Comparison of ENCODE assay signal across 21 cellular contexts in the genomic region with DNA sequence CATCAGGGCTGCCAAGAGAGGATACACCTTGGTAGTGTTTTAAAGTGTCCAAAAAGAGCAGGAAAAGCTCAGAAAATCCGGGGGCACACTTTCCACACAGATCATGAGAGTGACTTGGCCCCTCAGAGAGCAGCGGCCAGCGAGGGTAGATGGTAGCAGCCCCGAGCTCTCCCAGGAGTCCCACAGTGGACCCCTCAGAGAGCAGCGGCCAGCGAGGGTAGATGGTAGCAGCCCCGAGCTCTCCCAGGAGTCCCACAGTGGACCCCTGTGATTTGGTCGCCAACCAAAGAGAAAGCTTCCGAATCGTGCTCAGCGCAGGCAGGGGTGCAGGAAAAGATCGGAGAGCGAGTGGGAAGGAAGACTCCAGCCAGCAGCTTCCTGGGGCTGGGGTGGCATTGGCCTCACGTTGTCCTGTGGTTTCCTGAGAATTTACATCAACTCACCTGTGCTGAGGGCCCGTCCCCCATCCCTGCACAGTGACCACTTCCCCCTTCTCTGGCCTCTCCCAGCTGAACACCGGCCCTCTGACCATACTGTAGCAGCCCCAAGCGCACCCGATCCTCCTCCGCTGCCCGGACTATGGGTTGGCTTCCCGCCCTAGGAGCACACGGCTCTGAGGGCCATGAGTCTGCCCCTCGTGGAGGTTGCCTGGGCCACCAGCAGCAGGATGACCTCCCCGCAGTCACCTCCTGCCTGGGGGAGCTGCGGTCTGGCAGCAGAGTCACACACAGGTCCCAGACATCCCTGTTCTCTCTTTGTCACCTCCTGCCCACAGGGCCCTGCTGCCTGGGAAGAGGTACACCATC. TPM values are rescaled to one million over a fixed set of nuclear protein-coding genes. Genes with fewer than 3 reads are reported as not detected.
DNase-seq lines count a peak whose midpoint lies in the region; ATAC-seq and TF ChIP-seq lines count a peak whose summit lies in the region.
"Had no signal": no experiment of that assay in that cellular context is flagged by ENCODE, and none has a peak within 500 bp of the region (broad histone marks: within the 10 kb centered on the region; RNA-seq: fewer than 3 reads in every experiment).

No MANE protein-coding gene starts in this region.

- H3K79me2 ChIP-seq in osteoblast (ENCODE audit: insufficient read depth, low read length) (no peaks in the 10 kb centered on the region), GM23338 (replicated peaks; ENCODE audit: insufficient read depth) (no peaks in the 10 kb centered on the region)

- H3K9me3 ChIP-seq in esophagus muscularis mucosa (no peaks in the 10 kb centered on the region), osteoblast (ENCODE audit: low read depth, low read length) (no peaks in the 10 kb centered on the region)
- H3K9me3 ChIP-seq: A549, BLaER1 had no signal

- H3F3A ChIP-seq in GM23338 (replicated peaks; ENCODE audit: low read depth) = no peaks in the 10 kb centered on the region

- H3K4me1 Mint-ChIP-seq in type B pancreatic cell (ENCODE audit: unreplicated experiment) (peaks cover 7% of the 10 kb centered on the region), GM23338 (peaks cover 4% of the 10 kb centered on the region)

- H3K27ac ChIP-seq in esophagus muscularis mucosa (replicated peaks in 1 of 4) (no peak overlapping the region), osteoblast (ENCODE audit: low read depth, low read length) (no peak overlapping the region), GM23338 (ENCODE audit: low read depth) (no peak overlapping the region)
- H3K27ac ChIP-seq: A549, BLaER1, HL-60 had no signal

- H3K27ac Mint-ChIP-seq in type B pancreatic cell (no peak overlapping the region), GM23338 (no peak overlapping the region)
- H3K27ac Mint-ChIP-seq: CD8-positive, alpha-beta T cell; HFFc6 had no signal

- ATAC-seq in Right ventricle myocardium inferior (no peak), left cardiac atrium (no peak), HG03521 (IDR thresholded peaks at IDR 0.05; ENCODE audit: unreplicated experiment) (no peak), GM23338 (no peak)
- ATAC-seq: A549; CD8-positive, alpha-beta T cell; PC-3 had no signal

- H4K20me1 ChIP-seq in osteoblast (ENCODE audit: insufficient read depth, low read length) = peaks cover 16% of the 10 kb centered on the region
- no peaks in the 10 kb centered on the region for H4K20me1 ChIP-seq in GM23338 (replicated peaks; ENCODE audit: insufficient read depth)

- no peak overlapping the region for H3K4me3 ChIP-seq in esophagus muscularis mucosa
- no peak overlapping the region for H3K4me3 ChIP-seq in osteoblast (ENCODE audit: insufficient read depth, low read length)
- H3K4me3 ChIP-seq in GM23338 = no peak overlapping the region
- H3K4me3 ChIP-seq: A549, BLaER1 had no signal

- peaks cover 0 to 41% (median 0%) of the 10 kb centered on the region in 4 donors for H3K27me3 ChIP-seq in esophagus muscularis mucosa
- no peaks in the 10 kb centered on the region for H3K27me3 ChIP-seq in osteoblast (ENCODE audit: insufficient read depth, low read length)
- no peaks in the 10 kb centered on the region for H3K27me3 ChIP-seq in GM23338 (ENCODE audit: insufficient read depth)
- H3K27me3 ChIP-seq: BLaER1 had no signal

- H3K4me2 ChIP-seq in osteoblast (ENCODE audit: insufficient read depth, low read length) (no peak overlapping the region), GM23338 (no peak overlapping the region)
- H3K4me2 ChIP-seq: A549, BLaER1 had no signal

- TF ChIP-seq CTCF in esophagus muscularis mucosa (IDR thresholded peaks at IDR 0.05) (no peak), osteoblast (IDR thresholded peaks at IDR 0.05; ENCODE audit: extremely low read depth, low read depth, low read length) (no peak), type B pancreatic cell (conservative IDR thresholded peaks at IDR 0.05) (no peak), GM23338 (conservative IDR thresholded peaks at IDR 0.05; ENCODE audit: low read depth in 2 of 2) (no peak)

- H3K9me2 ChIP-seq in GM23338 (ENCODE audit: insufficient read depth) = no peaks in the 10 kb centered on the region

- no peak for TF ChIP-seq POLR2A in esophagus muscularis mucosa (IDR thresholded peaks at IDR 0.05; ENCODE audit: low read depth)

- no peak for TF ChIP-seq EP300 in esophagus muscularis mucosa (IDR thresholded peaks at IDR 0.05)

- H3K36me3 Mint-ChIP-seq in type B pancreatic cell (no peaks in the 10 kb centered on the region), GM23338 (ENCODE audit: low read depth) (no peaks in the 10 kb centered on the region)

- H3K4me3 Mint-ChIP-seq in type B pancreatic cell = no peak overlapping the region
- no peak overlapping the region for H3K4me3 Mint-ChIP-seq in GM23338
- H3K4me3 Mint-ChIP-seq: CD8-positive, alpha-beta T cell; HFFc6 had no signal

- peak; percentile 44 for DNase-seq in Right ventricle myocardium inferior (ENCODE audit: missing footprints)
- no peak for DNase-seq in left cardiac atrium
- DNase-seq in esophagus muscularis mucosa (ENCODE audit: extremely low spot score) = peak; percentile 83
- DNase-seq in osteoblast (ENCODE audit: insufficient read length, low spot score, missing footprints) = peak; percentile 80
- DNase-seq in type B pancreatic cell (ENCODE audit: extremely low spot score, unreplicated experiment) = peak; percentile 60
- DNase-seq in NCI-H226 = no peak
- DNase-seq in GM23338 (ENCODE audit: low spot score) = no peak
- DNase-seq: CD8-positive, alpha-beta T cell; HFFc6; IMR-90; Karpas-422; NCI-H1417 treated with DMSO at 0.1 percent for 48 hours; NCI-H187 treated with DMSO at 0.1 percent for 48 hours; NCI-H526; PC-3; RPMI8226; SIG-M5 had no signal

- intact Hi-C loops in Right ventricle myocardium inferior (cut with DNase I) (no loop called here), left cardiac atrium (cut with DNase I) (no loop called here), esophagus muscularis mucosa (cut with DNase I) (no loop called here)

- H3K4me1 ChIP-seq in esophagus muscularis mucosa = peaks cover 0 to 11% (median 9%) of the 10 kb centered on the region in 4 donors
- no peaks in the 10 kb centered on the region for H3K4me1 ChIP-seq in osteoblast (ENCODE audit: insufficient read depth, low read length)
- H3K4me1 ChIP-seq in GM23338 (ENCODE audit: insufficient read depth) = no peaks in the 10 kb centered on the region
- H3K4me1 ChIP-seq: A549, BLaER1 had no signal

- no peaks in the 10 kb centered on the region for H3K27me3 Mint-ChIP-seq in type B pancreatic cell
- H3K27me3 Mint-ChIP-seq in GM23338 (ENCODE audit: insufficient read depth, low read depth, poor library complexity) = peaks cover 18% of the 10 kb centered on the region

- H2AFZ ChIP-seq in osteoblast (ENCODE audit: low read length) (no peak overlapping the region), GM23338 (no peak overlapping the region)

- H3K9me3 Mint-ChIP-seq in type B pancreatic cell (no peaks in the 10 kb centered on the region), GM23338 (no peaks in the 10 kb centered on the region)
- H3K9me3 Mint-ChIP-seq: CD8-positive, alpha-beta T cell; HFFc6 had no signal

- H3K36me3 ChIP-seq in esophagus muscularis mucosa = peaks cover 0 to 62% (median 50%) of the 10 kb centered on the region in 4 donors
- peaks cover 12% of the 10 kb centered on the region for H3K36me3 ChIP-seq in osteoblast (ENCODE audit: insufficient read depth, low read length)
- no peaks in the 10 kb centered on the region for H3K36me3 ChIP-seq in GM23338 (ENCODE audit: insufficient read depth)
- H3K36me3 ChIP-seq: BLaER1 had no signal

- 83% methylated on average over 25 of the region's 25 CpGs for WGBS in esophagus muscularis mucosa

TF ChIP-seq in GM23338, 12 proteins besides CTCF, POLR2A, EP300 and RAD21:
- TF ChIP-seq NANOG (IDR thresholded peaks at IDR 0.05; ENCODE audit: borderline replicate concordance) (no peak), JUNB (IDR thresholded peaks at IDR 0.05; ENCODE audit: unreplicated experiment) (no peak), ZNF114 (CRISPR knock-in tag; IDR thresholded peaks at IDR 0.05) (no peak), CREB1 (CRISPR knock-in tag; IDR thresholded peaks at IDR 0.05; ENCODE audit: low read depth) (no peak), STAT1 (IDR thresholded peaks at IDR 0.05; ENCODE audit: unreplicated experiment) (no peak)

RNA-seq across cellular contexts. Expression of gene MTERF4, which starts 33.7 kb away (rescaled TPM):
- total RNA-seq in Right ventricle myocardium inferior (23.0 TPM), left cardiac atrium (10 to 100 TPM; 19.1 to 21.7 TPM), esophagus muscularis mucosa (10 to 100 TPM; 19.5 to 26.6 (median 24.5) TPM), osteoblast (20.3 and 30.0 TPM in 2 replicates), type B pancreatic cell (ENCODE audit: low replicate concordance) (38.9 and 46.3 TPM in 2 replicates)
- 58.0 and 63.6 TPM in 2 replicates for total RNA-seq in GM23338 (2014; rRNA removed; shearing (Covaris generic))
- polyA plus RNA-seq in GM23338 (2016; fragmentation: Nextera tagmentation; extraction: Ambion mirVana) = 15.3 and 15.7 TPM in 2 replicates

Comparison
In these comparisons a context has a peak if more than half of its experiments do, and no peak if none do; other contexts are left out.
1. DNase-seq: peak in Right ventricle myocardium inferior (single experiment), esophagus muscularis mucosa (single experiment), osteoblast (single experiment) and type B pancreatic cell (single experiment); none in left cardiac atrium (single experiment), NCI-H226 (single experiment) and GM23338 (single experiment).